8 cellular contexts compared by ENCODE assay signal in genomic region chr18:35343936-35344735, GRCh38. TPM values are rescaled to one million over a fixed set of nuclear protein-coding genes. Genes with fewer than 3 reads are reported as not detected.
DNase-seq lines count a peak whose midpoint lies in the region; ATAC-seq, FAIRE-seq and TF ChIP-seq lines count a peak whose summit lies in the region.

Gene ZNF24 (minus strand): TSS chr18:35344420. CDS start chr18:35340650, 3,770 bp downstream.

- no peaks in the 10 kb centered on the region for H3F3A ChIP-seq in OCI-LY1 (ENCODE audit: insufficient read depth, low read length)

- intact Hi-C loops in Calu3 (cut with micrococcal nuclease; ENCODE audit: unreplicated experiment): loop anchor here (2.0 kb wide), 1 partner anchor 103 kb away; the partner anchor contains the start of gene ZNF397

- H3K4me1 ChIP-seq in HUES64 (ENCODE audit: insufficient read depth, low read length): peaks cover 18% of the 10 kb centered on the region; the same call in 1 of the 2 replicates
- peaks cover 26% of the 10 kb centered on the region for H3K4me1 ChIP-seq in OCI-LY1 (ENCODE audit: insufficient read depth, low read length, severe bottlenecking)

- TSS peak; percentile 65 for BruUV-seq in Calu3 (replicated peaks; lab: Mats Ljungman, UMichigan)

- peak within 1 kb of the TSS; percentile 79 for H3K4me2 ChIP-seq in OCI-LY1 (ENCODE audit: low read length)

- TF ChIP-seq CTCF in Calu3 (IDR thresholded peaks at IDR 0.05; ENCODE audit: unreplicated experiment): no peak
- no peak for TF ChIP-seq CTCF in OCI-LY1 (IDR thresholded peaks at IDR 0.05; ENCODE audit: low read length)
- TF ChIP-seq CTCF in mesothelial cell of epicardium (IDR thresholded peaks at IDR 0.05; ENCODE audit: unreplicated experiment): no peak

- H3K27ac ChIP-seq in HUES64 (ENCODE audit: low read depth, low read length) (peak within 1 kb of the TSS; percentile 99), OCI-LY1 (ENCODE audit: low read depth, low read length, poor library complexity, severe bottlenecking) (peak within 1 kb of the TSS; percentile 81)

- peak within 1 kb of the TSS; percentile 90 for H3K4me3 Mint-ChIP-seq in Calu3 (ENCODE audit: low read depth, unreplicated experiment)
- peak within 1 kb of the TSS; percentile 97 for H3K4me3 Mint-ChIP-seq in mesothelial cell of epicardium

- H3K4me1 Mint-ChIP-seq in Calu3 (ENCODE audit: low read depth, unreplicated experiment): peaks cover 18% of the 10 kb centered on the region
- H3K4me1 Mint-ChIP-seq in mesothelial cell of epicardium: peaks cover 25% of the 10 kb centered on the region

- H3K27me3 ChIP-seq in HUES64 (ENCODE audit: insufficient read depth, low read length) (no peaks in the 10 kb centered on the region), OCI-LY1 (ENCODE audit: insufficient read depth, low read length) (no peaks in the 10 kb centered on the region)

- H3K9ac ChIP-seq in HUES64 (ENCODE audit: low read depth, low read length) (peak within 1 kb of the TSS; percentile 98), OCI-LY1 (ENCODE audit: low read length) (peak within 1 kb of the TSS; percentile 90)

- WGBS in HUES64: under 1% methylated on average over 63 of the region's 64 CpGs

- H3K4me3 ChIP-seq in HUES64 (ENCODE audit: low read length): peak within 1 kb of the TSS; percentile 92
- H3K4me3 ChIP-seq in OCI-LY1 (ENCODE audit: low read depth, low read length, poor library complexity, severe bottlenecking): peak within 1 kb of the TSS; percentile 83

- CTCF ChIA-PET in Calu3 (lab: Charles Lee): interaction anchor here (1.1 to 1.2 kb wide), 2 partner anchors 135 to 336 kb away, joined by 3 read pairs; no protein-coding TSS in a partner anchor

- peaks cover 5% of the 10 kb centered on the region; the same call in 1 of the 2 replicates for H4K20me1 ChIP-seq in OCI-LY1 (ENCODE audit: insufficient read depth, low read length)

- FAIRE-seq in endometrium (lab: Jason Lieb, UNC): peak; percentile 50

- peak; percentile 90 for ATAC-seq in GM21447 (IDR thresholded peaks at IDR 0.05; ENCODE audit: unreplicated experiment)

- H3K9me2 ChIP-seq in OCI-LY1 (ENCODE audit: low read depth, low read length): no peaks in the 10 kb centered on the region

- H3K36me3 Mint-ChIP-seq in Calu3 (ENCODE audit: insufficient read depth, unreplicated experiment) (peaks cover 38% of the 10 kb centered on the region), mesothelial cell of epicardium (peaks cover 4% of the 10 kb centered on the region)

- peak within 1 kb of the TSS; percentile 84 for H3K27ac Mint-ChIP-seq in Calu3 (ENCODE audit: unreplicated experiment)
- peak within 1 kb of the TSS; percentile 95 for H3K27ac Mint-ChIP-seq in mesothelial cell of epicardium

- H3K79me2 ChIP-seq in OCI-LY1 (ENCODE audit: insufficient read depth, low read length): peaks cover 36% of the 10 kb centered on the region

- H2AFZ ChIP-seq in OCI-LY1 (ENCODE audit: low read length): peak within 1 kb of the TSS; percentile 93

- H3K36me3 ChIP-seq in HUES64 (ENCODE audit: insufficient read depth, low read length): peaks cover 32% of the 10 kb centered on the region
- H3K36me3 ChIP-seq in OCI-LY1 (ENCODE audit: insufficient read depth, low read length): peaks cover 41% of the 10 kb centered on the region

- H3K27me3 Mint-ChIP-seq in Calu3 (ENCODE audit: unreplicated experiment): no peaks in the 10 kb centered on the region
- H3K27me3 Mint-ChIP-seq in mesothelial cell of epicardium (ENCODE audit: low read depth): no peaks in the 10 kb centered on the region

- H3K9me3 Mint-ChIP-seq in Calu3 (ENCODE audit: low read depth, unreplicated experiment): no peaks in the 10 kb centered on the region
- H3K9me3 Mint-ChIP-seq in mesothelial cell of epicardium: no peaks in the 10 kb centered on the region

- DNase-seq in Calu3 (peak; percentile 97), mesothelial cell of epicardium (ENCODE audit: low spot score in 2 of 2, unreplicated experiment in 2 of 2) (peak; percentile 88 to 96)
- peak; percentile 91 for DNase-seq in activated CD8-positive, alpha-beta memory T cell treated with anti-CD3 and anti-CD28 coated beads, Interleukin-2, amount 50 U/mL, for 4 hours
- peak; percentile 87 to 89 for DNase-seq in stimulated activated CD8-positive, alpha-beta memory T cell treated with anti-CD3 and anti-CD28 coated beads, Interleukin-15, amount 100 ng/mL, for 48 hours (ENCODE audit: low read depth in 2 of 2)

- H3K9me3 ChIP-seq in HUES64 (ENCODE audit: insufficient read depth, low read depth, low read length) (no peaks in the 10 kb centered on the region), OCI-LY1 (ENCODE audit: low read length) (no peaks in the 10 kb centered on the region)

RNA-seq across cellular contexts. Expression of gene ZNF24, which starts in this region (rescaled TPM):
- 56.3 and 60.0 TPM in 2 replicates for total RNA-seq in Calu3 (2022)
- 31.7 TPM for polyA plus RNA-seq in HUES64 (2013, experiment 1 of 2)
- 35.8 TPM for polyA plus RNA-seq in HUES64 (2013, experiment 2 of 2)
- 55.3 to 61.4 TPM (median 58.0 TPM) in 3 replicates for total RNA-seq in mesothelial cell of epicardium

Comparison
In these comparisons a context has a peak if more than half of its experiments do, and no peak if none do; other contexts are left out.
1. Peak in every context shown above with its lines: DNase-seq, ATAC-seq, H3K4me3 ChIP-seq and H3K27ac ChIP-seq.